9 cellular contexts compared by ENCODE assay signal in the genomic region with DNA sequence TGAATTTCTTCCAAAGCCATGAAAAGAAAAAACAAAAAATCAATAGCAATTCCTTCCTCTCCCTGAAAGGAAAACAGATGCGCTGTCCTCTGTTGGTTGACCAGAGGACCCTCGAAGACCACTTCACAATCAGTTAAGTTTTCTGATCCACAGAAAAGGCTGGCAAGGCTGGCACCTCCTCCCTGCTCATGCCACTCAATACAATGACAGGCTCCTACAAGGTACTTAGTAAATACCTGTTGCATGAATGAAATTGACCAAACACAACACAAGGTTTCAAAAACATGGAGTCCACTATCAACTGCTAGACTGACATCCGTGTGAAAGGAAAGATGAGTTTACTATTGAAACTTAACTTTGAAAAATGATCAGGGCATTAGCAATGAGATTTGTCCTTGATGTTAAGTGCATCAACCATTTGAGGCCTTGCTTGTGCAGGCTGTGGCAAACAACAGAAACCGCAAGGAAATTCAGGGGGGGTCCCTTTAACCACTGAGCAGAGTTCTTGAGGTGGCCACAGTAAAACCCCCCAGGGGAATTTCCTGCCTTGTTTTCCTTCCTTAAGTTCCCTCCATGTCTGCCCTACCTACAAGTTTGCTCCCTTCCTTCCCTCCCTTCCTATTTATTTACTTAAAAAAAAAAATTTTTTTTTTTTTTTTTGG. TPM values are rescaled to one million over a fixed set of nuclear protein-coding genes. Genes with fewer than 3 reads are reported as not detected.
DNase-seq lines count a peak whose midpoint lies in the region; ATAC-seq and TF ChIP-seq lines count a peak whose summit lies in the region.
"Had no signal": no experiment of that assay in that cellular context is flagged by ENCODE, and none has a peak within 500 bp of the region (broad histone marks: within the 10 kb centered on the region; RNA-seq: fewer than 3 reads in every experiment).

No MANE protein-coding gene starts in this region.

- no peak overlapping the region for H3K27ac ChIP-seq in body of pancreas

- TF ChIP-seq POLR2A in body of pancreas (IDR thresholded peaks at IDR 0.05): no peak

- intact Hi-C loops in body of pancreas (cut with DNase I): no loop called here

- DNase-seq in LHCN-M2 (ENCODE audit: low read depth) (peak; percentile 51), NCI-H2107 (lab: John Stamatoyannopoulos, UW) (no peak), NAMALWA (ENCODE audit: low spot score) (no peak), HuH-7.5 (ENCODE audit: low spot score) (no peak), body of pancreas (no peak)
- peak; percentile 75 for DNase-seq in activated naive CD8-positive, alpha-beta T cell treated with anti-CD3 and anti-CD28 coated beads, Interleukin-2, amount 50 U/mL, for 24 hours
- peak; percentile 51 for DNase-seq in stimulated activated CD8-positive, alpha-beta memory T cell treated with anti-CD3 and anti-CD28 coated beads, Interleukin-12 subunit alpha, Interleukin-12 subunit beta, amount 100 ng/mL, for 4 hours (ENCODE audit: low read depth)

- no peaks in the 10 kb centered on the region for H3K27me3 ChIP-seq in body of pancreas

- 56 to 61% methylated on average over 4 of the region's 4 CpGs for WGBS in body of pancreas, 2 donors

- no peak overlapping the region for H3K4me3 ChIP-seq in body of pancreas
- H3K4me3 ChIP-seq: K562 had no signal

- H3K9me3 Mint-ChIP-seq in activated naive CD8-positive, alpha-beta T cell treated with anti-CD3 and anti-CD28 coated beads, Interleukin-2, amount 50 U/mL, for 24 hours: no peaks in the 10 kb centered on the region

- H3K4me3 Mint-ChIP-seq in activated naive CD8-positive, alpha-beta T cell treated with anti-CD3 and anti-CD28 coated beads, Interleukin-2, amount 50 U/mL, for 24 hours: peak overlapping the region; percentile 67

- no peak for TF ChIP-seq CTCF in body of pancreas (IDR thresholded peaks at IDR 0.05)

- ATAC-seq in GM19372 (IDR thresholded peaks at IDR 0.05; ENCODE audit: low read depth, unreplicated experiment): peak; percentile 59
- peak; percentile 73 for ATAC-seq in activated naive CD8-positive, alpha-beta T cell treated with anti-CD3 and anti-CD28 coated beads, Interleukin-2, amount 50 U/mL, for 24 hours
- ATAC-seq in body of pancreas: no peak
- ATAC-seq: K562 had no signal

- no peaks in the 10 kb centered on the region for H3K4me1 ChIP-seq in body of pancreas

- no peaks in the 10 kb centered on the region for H3K36me3 ChIP-seq in body of pancreas (replicated peaks in 1 of 2; ENCODE audit: insufficient read depth in 1 of 2, low read depth in 2 of 2)

- peaks cover 5% of the 10 kb centered on the region for H3K36me3 Mint-ChIP-seq in activated naive CD8-positive, alpha-beta T cell treated with anti-CD3 and anti-CD28 coated beads, Interleukin-2, amount 50 U/mL, for 24 hours (ENCODE audit: low read depth)

- H3K9me3 ChIP-seq in body of pancreas: no peaks in the 10 kb centered on the region

- H3K4me1 Mint-ChIP-seq in activated naive CD8-positive, alpha-beta T cell treated with anti-CD3 and anti-CD28 coated beads, Interleukin-2, amount 50 U/mL, for 24 hours: peaks cover 59% of the 10 kb centered on the region

- no peaks in the 10 kb centered on the region for H3K27me3 Mint-ChIP-seq in activated naive CD8-positive, alpha-beta T cell treated with anti-CD3 and anti-CD28 coated beads, Interleukin-2, amount 50 U/mL, for 24 hours

- H3K27ac Mint-ChIP-seq in activated naive CD8-positive, alpha-beta T cell treated with anti-CD3 and anti-CD28 coated beads, Interleukin-2, amount 50 U/mL, for 24 hours: peak overlapping the region; percentile 96

RNA-seq across cellular contexts. Expression of gene RTF2, which starts 27.9 kb away (rescaled TPM):
- 77.2 and 81.4 TPM in 2 replicates for total RNA-seq in LHCN-M2 (2014; rRNA removed)
- polyA plus RNA-seq in LHCN-M2 (2012): 123 TPM
- total RNA-seq in body of pancreas: 10 to 100 TPM; 22.1 to 29.1 TPM

RNA-seq across cellular contexts. Expression of gene CASS4, which starts 28.4 kb away (rescaled TPM):
- total RNA-seq in LHCN-M2 (2014; rRNA removed): 1.2 and 3.8 TPM in 2 replicates
- 0.96 TPM for polyA plus RNA-seq in LHCN-M2 (2012)
- under 1 TPM in 1 of 2 donors, not detected in 1; 0.52 TPM for total RNA-seq in body of pancreas

RNA-seq across cellular contexts. Expression of gene CSTF1, which starts 48.0 kb away (rescaled TPM):
- total RNA-seq in LHCN-M2 (2014; rRNA removed) (46.5 and 54.4 TPM in 2 replicates), body of pancreas (10 to 100 TPM; 12.2 to 14.5 TPM)
- 28.4 TPM for polyA plus RNA-seq in LHCN-M2 (2012)

RNA-seq across cellular contexts. Expression of gene AURKA, which starts 48.5 kb away (rescaled TPM):
- total RNA-seq in LHCN-M2 (2014; rRNA removed) (117 and 130 TPM in 2 replicates), body of pancreas (1 to 10 TPM in 1 of 2 donors, under 1 TPM in 1; 0.66 to 1.0 TPM)
- 37.3 TPM for polyA plus RNA-seq in LHCN-M2 (2012)

Comparison
In these comparisons a context has a peak if more than half of its experiments do, and no peak if none do; other contexts are left out.
1. DNase-seq: peak in LHCN-M2 (single experiment), activated naive CD8-positive, alpha-beta T cell treated with anti-CD3 and anti-CD28 coated beads, Interleukin-2, amount 50 U/mL, for 24 hours (single experiment) and stimulated activated CD8-positive, alpha-beta memory T cell treated with anti-CD3 and anti-CD28 coated beads, Interleukin-12 subunit alpha, Interleukin-12 subunit beta, amount 100 ng/mL, for 4 hours (single experiment); none in NCI-H2107 (single experiment), NAMALWA (single experiment), HuH-7.5 (single experiment) and body of pancreas (0 of 4).